Comparison of ENCODE assay signal across 8 cellular contexts in the genomic region with DNA sequence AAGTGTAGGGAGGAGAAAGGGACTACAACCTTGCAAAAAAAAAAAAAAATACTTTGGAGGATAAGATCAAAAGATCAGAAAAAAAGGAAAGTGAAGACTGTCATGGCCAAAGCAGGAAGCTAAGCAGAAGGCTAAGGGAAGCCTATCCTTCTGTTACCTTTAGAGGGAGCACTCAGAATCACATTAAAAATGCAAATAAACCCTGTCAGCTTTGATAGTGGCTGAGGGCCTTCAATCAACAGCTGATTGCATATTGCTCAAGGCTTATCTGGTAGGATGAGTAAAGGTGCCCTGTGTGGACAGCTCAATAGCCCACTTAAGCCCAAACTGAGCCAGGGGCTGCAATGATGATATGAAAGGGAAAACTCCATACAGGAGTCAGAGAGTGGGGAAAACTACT.
A peak's percentile ranks its signal among the peaks of the same experiment; 100 is the strongest.
DNase-seq lines count a peak whose midpoint lies in the region; ATAC-seq, FAIRE-seq and TF ChIP-seq lines count a peak whose summit lies in the region.

No MANE protein-coding gene starts in this region.

- no peak for FAIRE-seq in frontal cortex (lab: Jason Lieb, UNC)

- ATAC-seq in SK-N-SH treated with all-trans-retinoic acid at 6 μM for 48 hours (peak; percentile 50; the same call in 1 of the 3 replicates), GM21619 (IDR thresholded peaks at IDR 0.05; ENCODE audit: unreplicated experiment) (no peak), HG02763 (IDR thresholded peaks at IDR 0.05; ENCODE audit: unreplicated experiment) (no peak)

- DNase-seq in D341Med (ENCODE audit: low spot score), result peak; percentile 21
- DNase-seq in HCEC 1CT, result peak; percentile 28
- peak; percentile 19 for DNase-seq in iPS DF 4.7 (ENCODE audit: extremely low read depth, low spot score)
- DNase-seq in NCI-H1930 (lab: John Stamatoyannopoulos, UW), result no peak
- no peak for DNase-seq in frontal cortex (ENCODE audit: low spot score in 2 of 2)

TF ChIP-seq in SK-N-SH treated with all-trans-retinoic acid at 6 μM for 48 hours, 23 proteins besides CTCF, POLR2A, EP300 and RAD21:
- TF ChIP-seq, protein P1, sequence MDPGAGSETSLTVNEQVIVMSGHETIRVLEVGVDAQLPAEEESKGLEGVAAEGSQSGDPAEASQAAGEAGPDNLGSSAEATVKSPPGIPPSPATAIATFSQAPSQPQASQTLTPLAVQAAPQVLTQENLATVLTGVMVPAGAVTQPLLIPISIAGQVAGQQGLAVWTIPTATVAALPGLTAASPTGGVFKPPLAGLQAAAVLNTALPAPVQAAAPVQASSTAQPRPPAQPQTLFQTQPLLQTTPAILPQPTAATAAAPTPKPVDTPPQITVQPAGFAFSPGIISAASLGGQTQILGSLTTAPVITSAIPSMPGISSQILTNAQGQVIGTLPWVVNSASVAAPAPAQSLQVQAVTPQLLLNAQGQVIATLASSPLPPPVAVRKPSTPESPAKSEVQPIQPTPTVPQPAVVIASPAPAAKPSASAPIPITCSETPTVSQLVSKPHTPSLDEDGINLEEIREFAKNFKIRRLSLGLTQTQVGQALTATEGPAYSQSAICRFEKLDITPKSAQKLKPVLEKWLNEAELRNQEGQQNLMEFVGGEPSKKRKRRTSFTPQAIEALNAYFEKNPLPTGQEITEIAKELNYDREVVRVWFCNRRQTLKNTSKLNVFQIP (CRISPR knock-in tag; IDR thresholded peaks at IDR 0.05; ENCODE audit: borderline replicate concordance, low read depth), result no peak
- no peak for TF ChIP-seq ESRRG (CRISPR knock-in tag; IDR thresholded peaks at IDR 0.05)
- no peak for TF ChIP-seq TCF4 (CRISPR knock-in tag; IDR thresholded peaks at IDR 0.05; ENCODE audit: borderline replicate concordance)
- TF ChIP-seq ZNF70 (CRISPR knock-in tag; IDR thresholded peaks at IDR 0.05), result no peak
- TF ChIP-seq, protein P2, sequence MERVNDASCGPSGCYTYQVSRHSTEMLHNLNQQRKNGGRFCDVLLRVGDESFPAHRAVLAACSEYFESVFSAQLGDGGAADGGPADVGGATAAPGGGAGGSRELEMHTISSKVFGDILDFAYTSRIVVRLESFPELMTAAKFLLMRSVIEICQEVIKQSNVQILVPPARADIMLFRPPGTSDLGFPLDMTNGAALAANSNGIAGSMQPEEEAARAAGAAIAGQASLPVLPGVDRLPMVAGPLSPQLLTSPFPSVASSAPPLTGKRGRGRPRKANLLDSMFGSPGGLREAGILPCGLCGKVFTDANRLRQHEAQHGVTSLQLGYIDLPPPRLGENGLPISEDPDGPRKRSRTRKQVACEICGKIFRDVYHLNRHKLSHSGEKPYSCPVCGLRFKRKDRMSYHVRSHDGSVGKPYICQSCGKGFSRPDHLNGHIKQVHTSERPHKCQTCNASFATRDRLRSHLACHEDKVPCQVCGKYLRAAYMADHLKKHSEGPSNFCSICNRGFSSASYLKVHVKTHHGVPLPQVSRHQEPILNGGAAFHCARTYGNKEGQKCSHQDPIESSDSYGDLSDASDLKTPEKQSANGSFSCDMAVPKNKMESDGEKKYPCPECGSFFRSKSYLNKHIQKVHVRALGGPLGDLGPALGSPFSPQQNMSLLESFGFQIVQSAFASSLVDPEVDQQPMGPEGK (CRISPR knock-in tag; IDR thresholded peaks at IDR 0.05; ENCODE audit: borderline replicate concordance), result no peak
- TF ChIP-seq ARNTL (CRISPR knock-in tag; IDR thresholded peaks at IDR 0.05; ENCODE audit: borderline replicate concordance, low read depth), result no peak
- no peak for TF ChIP-seq ZFP3 (CRISPR knock-in tag; IDR thresholded peaks at IDR 0.05)
- no peak for TF ChIP-seq ZFP30 (CRISPR knock-in tag; IDR thresholded peaks at IDR 0.05)
- no peak for TF ChIP-seq CSDC2 (CRISPR knock-in tag; IDR thresholded peaks at IDR 0.05)
- TF ChIP-seq ZC3H10 (CRISPR knock-in tag; IDR thresholded peaks at IDR 0.05), result no peak
- no peak for TF ChIP-seq OSR1 (CRISPR knock-in tag; IDR thresholded peaks at IDR 0.05)
- no peak for TF ChIP-seq RARB (CRISPR knock-in tag; IDR thresholded peaks at IDR 0.05)
- TF ChIP-seq BACH2 (CRISPR knock-in tag; IDR thresholded peaks at IDR 0.05; ENCODE audit: borderline replicate concordance), result no peak
- no peak for TF ChIP-seq TOX (CRISPR knock-in tag; IDR thresholded peaks at IDR 0.05; ENCODE audit: borderline replicate concordance)
- no peak for TF ChIP-seq ISL1 (CRISPR knock-in tag; IDR thresholded peaks at IDR 0.05)
- TF ChIP-seq, protein P3, sequence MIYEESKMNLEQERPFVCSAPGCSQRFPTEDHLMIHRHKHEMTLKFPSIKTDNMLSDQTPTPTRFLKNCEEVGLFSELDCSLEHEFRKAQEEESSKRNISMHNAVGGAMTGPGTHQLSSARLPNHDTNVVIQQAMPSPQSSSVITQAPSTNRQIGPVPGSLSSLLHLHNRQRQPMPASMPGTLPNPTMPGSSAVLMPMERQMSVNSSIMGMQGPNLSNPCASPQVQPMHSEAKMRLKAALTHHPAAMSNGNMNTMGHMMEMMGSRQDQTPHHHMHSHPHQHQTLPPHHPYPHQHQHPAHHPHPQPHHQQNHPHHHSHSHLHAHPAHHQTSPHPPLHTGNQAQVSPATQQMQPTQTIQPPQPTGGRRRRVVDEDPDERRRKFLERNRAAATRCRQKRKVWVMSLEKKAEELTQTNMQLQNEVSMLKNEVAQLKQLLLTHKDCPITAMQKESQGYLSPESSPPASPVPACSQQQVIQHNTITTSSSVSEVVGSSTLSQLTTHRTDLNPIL (CRISPR knock-in tag; IDR thresholded peaks at IDR 0.05; ENCODE audit: low read depth), result no peak

Comparison
In these comparisons a context has a peak if more than half of its experiments do, and no peak if none do; other contexts are left out.
1. DNase-seq: peak in D341Med (single experiment), HCEC 1CT (single experiment) and iPS DF 4.7 (single experiment); none in NCI-H1930 (0 of 2) and frontal cortex (0 of 2).